In the genomic region with DNA sequence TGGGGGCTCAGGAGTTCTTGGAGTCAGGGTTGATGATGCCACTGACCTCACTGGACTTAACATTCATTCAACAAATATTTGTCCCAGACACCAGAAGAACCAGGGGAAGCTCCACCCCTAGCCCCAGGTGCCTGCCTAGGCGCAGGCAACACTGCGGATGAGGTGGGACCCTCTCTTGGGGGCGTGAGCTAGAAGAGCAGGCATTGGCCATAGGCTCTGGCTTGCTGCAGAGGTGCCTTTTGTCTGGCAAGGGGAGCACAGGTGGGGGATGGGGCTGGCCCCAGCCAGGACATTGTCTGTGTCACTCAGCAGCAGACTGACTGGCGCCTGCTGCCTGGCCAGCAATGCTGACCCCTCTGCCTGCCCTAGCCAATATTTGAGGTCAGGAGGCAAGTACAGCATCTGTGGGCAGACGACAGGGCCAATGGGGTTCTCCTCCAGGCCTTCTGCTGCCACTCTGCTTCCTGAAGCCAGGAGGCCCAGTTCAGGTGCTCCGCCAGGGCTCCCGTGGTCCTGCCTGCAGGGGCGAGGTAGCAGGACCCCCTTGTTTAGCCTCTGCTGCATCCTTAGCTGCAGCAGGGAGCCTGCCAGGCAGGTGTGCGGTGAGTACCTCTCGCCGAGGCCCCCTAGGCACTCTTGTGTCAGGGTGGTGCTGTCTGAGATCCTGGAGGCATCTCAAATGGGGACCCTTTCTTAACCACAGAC, we compare ENCODE assay signal across 1 cellular context.
A peak's percentile ranks its signal among the peaks of the same experiment; 100 is the strongest.
TF ChIP-seq lines count a peak whose summit lies in the region.

No MANE protein-coding gene starts in this region.

TF ChIP-seq in HepG2, 621 proteins besides CTCF, POLR2A, EP300 and RAD21 (continued from another document):
- TF ChIP-seq, protein P1, sequence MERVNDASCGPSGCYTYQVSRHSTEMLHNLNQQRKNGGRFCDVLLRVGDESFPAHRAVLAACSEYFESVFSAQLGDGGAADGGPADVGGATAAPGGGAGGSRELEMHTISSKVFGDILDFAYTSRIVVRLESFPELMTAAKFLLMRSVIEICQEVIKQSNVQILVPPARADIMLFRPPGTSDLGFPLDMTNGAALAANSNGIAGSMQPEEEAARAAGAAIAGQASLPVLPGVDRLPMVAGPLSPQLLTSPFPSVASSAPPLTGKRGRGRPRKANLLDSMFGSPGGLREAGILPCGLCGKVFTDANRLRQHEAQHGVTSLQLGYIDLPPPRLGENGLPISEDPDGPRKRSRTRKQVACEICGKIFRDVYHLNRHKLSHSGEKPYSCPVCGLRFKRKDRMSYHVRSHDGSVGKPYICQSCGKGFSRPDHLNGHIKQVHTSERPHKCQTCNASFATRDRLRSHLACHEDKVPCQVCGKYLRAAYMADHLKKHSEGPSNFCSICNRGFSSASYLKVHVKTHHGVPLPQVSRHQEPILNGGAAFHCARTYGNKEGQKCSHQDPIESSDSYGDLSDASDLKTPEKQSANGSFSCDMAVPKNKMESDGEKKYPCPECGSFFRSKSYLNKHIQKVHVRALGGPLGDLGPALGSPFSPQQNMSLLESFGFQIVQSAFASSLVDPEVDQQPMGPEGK (CRISPR knock-in tag; IDR thresholded peaks at IDR 0.05), result peak; percentile 50; the same call in 1 of the 2 replicates
- TF ChIP-seq GABPA (IDR thresholded peaks at IDR 0.05; ENCODE audit: low read depth, low read length) (0 out of 2 replicates have a peak, but pooled peaks have one; percentile 10), GABPA (CRISPR knock-in tag; IDR thresholded peaks at IDR 0.05; ENCODE audit: low read depth) (no peak), RXRA (CRISPR knock-in tag; IDR thresholded peaks at IDR 0.05) (peak; percentile 72; the same call in 1 of the 2 replicates), ZNF101 (CRISPR knock-in tag; IDR thresholded peaks at IDR 0.05; ENCODE audit: borderline replicate concordance, low read depth) (no peak), NR2F6 (IDR thresholded peaks at IDR 0.05) (peak; percentile 56), NR2F6 (CRISPR knock-in tag; IDR thresholded peaks at IDR 0.05) (peak; percentile 80), IKZF4 (CRISPR knock-in tag; IDR thresholded peaks at IDR 0.05; ENCODE audit: borderline replicate concordance, low read depth, not compliant biosample characterization) (no peak), ZNF556 (CRISPR knock-in tag; IDR thresholded peaks at IDR 0.05; ENCODE audit: borderline replicate concordance) (peak; percentile 40; the same call in 1 of the 2 replicates), ZNF121 (CRISPR knock-in tag; IDR thresholded peaks at IDR 0.05) (peak; percentile 96), NFYB (CRISPR knock-in tag; IDR thresholded peaks at IDR 0.05) (peak; percentile 27; the same call in 1 of the 2 replicates), ERF (CRISPR knock-in tag; IDR thresholded peaks at IDR 0.05) (peak; percentile 34; the same call in 1 of the 2 replicates)
- TF ChIP-seq, protein P2, sequence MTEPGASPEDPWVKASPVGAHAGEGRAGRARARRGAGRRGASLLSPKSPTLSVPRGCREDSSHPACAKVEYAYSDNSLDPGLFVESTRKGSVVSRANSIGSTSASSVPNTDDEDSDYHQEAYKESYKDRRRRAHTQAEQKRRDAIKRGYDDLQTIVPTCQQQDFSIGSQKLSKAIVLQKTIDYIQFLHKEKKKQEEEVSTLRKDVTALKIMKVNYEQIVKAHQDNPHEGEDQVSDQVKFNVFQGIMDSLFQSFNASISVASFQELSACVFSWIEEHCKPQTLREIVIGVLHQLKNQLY (CRISPR knock-in tag; IDR thresholded peaks at IDR 0.05), result peak; percentile 40; the same call in 1 of the 2 replicates
- TF ChIP-seq, protein P3, sequence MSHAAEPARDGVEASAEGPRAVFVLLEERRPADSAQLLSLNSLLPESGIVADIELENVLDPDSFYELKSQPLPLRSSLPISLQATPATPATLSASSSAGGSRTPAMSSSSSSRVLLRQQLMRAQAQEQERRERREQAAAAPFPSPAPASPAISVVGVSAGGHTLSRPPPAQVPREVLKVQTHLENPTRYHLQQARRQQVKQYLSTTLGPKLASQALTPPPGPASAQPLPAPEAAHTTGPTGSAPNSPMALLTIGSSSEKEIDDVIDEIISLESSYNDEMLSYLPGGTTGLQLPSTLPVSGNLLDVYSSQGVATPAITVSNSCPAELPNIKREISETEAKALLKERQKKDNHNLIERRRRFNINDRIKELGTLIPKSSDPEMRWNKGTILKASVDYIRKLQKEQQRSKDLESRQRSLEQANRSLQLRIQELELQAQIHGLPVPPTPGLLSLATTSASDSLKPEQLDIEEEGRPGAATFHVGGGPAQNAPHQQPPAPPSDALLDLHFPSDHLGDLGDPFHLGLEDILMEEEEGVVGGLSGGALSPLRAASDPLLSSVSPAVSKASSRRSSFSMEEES (CRISPR knock-in tag; IDR thresholded peaks at IDR 0.05), result 0 out of 2 replicates have a peak, but pooled peaks have one; percentile 23
- TF ChIP-seq, protein P4, sequence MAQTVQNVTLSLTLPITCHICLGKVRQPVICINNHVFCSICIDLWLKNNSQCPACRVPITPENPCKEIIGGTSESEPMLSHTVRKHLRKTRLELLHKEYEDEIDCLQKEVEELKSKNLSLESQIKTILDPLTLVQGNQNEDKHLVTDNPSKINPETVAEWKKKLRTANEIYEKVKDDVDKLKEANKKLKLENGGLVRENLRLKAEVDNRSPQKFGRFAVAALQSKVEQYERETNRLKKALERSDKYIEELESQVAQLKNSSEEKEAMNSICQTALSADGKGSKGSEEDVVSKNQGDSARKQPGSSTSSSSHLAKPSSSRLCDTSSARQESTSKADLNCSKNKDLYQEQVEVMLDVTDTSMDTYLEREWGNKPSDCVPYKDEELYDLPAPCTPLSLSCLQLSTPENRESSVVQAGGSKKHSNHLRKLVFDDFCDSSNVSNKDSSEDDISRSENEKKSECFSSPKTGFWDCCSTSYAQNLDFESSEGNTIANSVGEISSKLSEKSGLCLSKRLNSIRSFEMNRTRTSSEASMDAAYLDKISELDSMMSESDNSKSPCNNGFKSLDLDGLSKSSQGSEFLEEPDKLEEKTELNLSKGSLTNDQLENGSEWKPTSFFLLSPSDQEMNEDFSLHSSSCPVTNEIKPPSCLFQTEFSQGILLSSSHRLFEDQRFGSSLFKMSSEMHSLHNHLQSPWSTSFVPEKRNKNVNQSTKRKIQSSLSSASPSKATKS (CRISPR knock-in tag; IDR thresholded peaks at IDR 0.05), result no peak
- TF ChIP-seq, protein P5, sequence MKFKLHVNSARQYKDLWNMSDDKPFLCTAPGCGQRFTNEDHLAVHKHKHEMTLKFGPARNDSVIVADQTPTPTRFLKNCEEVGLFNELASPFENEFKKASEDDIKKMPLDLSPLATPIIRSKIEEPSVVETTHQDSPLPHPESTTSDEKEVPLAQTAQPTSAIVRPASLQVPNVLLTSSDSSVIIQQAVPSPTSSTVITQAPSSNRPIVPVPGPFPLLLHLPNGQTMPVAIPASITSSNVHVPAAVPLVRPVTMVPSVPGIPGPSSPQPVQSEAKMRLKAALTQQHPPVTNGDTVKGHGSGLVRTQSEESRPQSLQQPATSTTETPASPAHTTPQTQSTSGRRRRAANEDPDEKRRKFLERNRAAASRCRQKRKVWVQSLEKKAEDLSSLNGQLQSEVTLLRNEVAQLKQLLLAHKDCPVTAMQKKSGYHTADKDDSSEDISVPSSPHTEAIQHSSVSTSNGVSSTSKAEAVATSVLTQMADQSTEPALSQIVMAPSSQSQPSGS (CRISPR knock-in tag; IDR thresholded peaks at IDR 0.05), result no peak
- TF ChIP-seq, protein P6, sequence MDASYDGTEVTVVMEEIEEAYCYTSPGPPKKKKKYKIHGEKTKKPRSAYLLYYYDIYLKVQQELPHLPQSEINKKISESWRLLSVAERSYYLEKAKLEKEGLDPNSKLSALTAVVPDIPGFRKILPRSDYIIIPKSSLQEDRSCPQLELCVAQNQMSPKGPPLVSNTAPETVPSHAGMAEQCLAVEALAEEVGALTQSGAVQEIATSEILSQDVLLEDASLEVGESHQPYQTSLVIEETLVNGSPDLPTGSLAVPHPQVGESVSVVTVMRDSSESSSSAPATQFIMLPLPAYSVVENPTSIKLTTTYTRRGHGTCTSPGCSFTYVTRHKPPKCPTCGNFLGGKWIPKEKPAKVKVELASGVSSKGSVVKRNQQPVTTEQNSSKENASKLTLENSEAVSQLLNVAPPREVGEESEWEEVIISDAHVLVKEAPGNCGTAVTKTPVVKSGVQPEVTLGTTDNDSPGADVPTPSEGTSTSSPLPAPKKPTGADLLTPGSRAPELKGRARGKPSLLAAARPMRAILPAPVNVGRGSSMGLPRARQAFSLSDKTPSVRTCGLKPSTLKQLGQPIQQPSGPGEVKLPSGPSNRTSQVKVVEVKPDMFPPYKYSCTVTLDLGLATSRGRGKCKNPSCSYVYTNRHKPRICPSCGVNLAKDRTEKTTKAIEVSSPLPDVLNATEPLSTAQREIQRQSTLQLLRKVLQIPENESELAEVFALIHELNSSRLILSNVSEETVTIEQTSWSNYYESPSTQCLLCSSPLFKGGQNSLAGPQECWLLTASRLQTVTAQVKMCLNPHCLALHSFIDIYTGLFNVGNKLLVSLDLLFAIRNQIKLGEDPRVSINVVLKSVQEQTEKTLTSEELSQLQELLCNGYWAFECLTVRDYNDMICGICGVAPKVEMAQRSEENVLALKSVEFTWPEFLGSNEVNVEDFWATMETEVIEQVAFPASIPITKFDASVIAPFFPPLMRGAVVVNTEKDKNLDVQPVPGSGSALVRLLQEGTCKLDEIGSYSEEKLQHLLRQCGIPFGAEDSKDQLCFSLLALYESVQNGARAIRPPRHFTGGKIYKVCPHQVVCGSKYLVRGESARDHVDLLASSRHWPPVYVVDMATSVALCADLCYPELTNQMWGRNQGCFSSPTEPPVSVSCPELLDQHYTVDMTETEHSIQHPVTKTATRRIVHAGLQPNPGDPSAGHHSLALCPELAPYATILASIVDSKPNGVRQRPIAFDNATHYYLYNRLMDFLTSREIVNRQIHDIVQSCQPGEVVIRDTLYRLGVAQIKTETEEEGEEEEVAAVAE (CRISPR knock-in tag; IDR thresholded peaks at IDR 0.05; ENCODE audit: borderline replicate concordance), result no peak
- TF ChIP-seq, protein P7, sequence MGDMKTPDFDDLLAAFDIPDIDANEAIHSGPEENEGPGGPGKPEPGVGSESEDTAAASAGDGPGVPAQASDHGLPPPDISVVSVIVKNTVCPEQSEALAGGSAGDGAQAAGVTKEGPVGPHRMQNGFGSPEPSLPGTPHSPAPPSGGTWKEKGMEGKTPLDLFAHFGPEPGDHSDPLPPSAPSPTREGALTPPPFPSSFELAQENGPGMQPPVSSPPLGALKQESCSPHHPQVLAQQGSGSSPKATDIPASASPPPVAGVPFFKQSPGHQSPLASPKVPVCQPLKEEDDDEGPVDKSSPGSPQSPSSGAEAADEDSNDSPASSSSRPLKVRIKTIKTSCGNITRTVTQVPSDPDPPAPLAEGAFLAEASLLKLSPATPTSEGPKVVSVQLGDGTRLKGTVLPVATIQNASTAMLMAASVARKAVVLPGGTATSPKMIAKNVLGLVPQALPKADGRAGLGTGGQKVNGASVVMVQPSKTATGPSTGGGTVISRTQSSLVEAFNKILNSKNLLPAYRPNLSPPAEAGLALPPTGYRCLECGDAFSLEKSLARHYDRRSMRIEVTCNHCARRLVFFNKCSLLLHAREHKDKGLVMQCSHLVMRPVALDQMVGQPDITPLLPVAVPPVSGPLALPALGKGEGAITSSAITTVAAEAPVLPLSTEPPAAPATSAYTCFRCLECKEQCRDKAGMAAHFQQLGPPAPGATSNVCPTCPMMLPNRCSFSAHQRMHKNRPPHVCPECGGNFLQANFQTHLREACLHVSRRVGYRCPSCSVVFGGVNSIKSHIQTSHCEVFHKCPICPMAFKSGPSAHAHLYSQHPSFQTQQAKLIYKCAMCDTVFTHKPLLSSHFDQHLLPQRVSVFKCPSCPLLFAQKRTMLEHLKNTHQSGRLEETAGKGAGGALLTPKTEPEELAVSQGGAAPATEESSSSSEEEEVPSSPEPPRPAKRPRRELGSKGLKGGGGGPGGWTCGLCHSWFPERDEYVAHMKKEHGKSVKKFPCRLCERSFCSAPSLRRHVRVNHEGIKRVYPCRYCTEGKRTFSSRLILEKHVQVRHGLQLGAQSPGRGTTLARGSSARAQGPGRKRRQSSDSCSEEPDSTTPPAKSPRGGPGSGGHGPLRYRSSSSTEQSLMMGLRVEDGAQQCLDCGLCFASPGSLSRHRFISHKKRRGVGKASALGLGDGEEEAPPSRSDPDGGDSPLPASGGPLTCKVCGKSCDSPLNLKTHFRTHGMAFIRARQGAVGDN (CRISPR knock-in tag; IDR thresholded peaks at IDR 0.05), result peak; percentile 69
- TF ChIP-seq, protein P8, sequence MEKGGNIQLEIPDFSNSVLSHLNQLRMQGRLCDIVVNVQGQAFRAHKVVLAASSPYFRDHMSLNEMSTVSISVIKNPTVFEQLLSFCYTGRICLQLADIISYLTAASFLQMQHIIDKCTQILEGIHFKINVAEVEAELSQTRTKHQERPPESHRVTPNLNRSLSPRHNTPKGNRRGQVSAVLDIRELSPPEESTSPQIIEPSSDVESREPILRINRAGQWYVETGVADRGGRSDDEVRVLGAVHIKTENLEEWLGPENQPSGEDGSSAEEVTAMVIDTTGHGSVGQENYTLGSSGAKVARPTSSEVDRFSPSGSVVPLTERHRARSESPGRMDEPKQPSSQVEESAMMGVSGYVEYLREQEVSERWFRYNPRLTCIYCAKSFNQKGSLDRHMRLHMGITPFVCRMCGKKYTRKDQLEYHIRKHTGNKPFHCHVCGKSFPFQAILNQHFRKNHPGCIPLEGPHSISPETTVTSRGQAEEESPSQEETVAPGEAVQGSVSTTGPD (CRISPR knock-in tag; IDR thresholded peaks at IDR 0.05), result 0 out of 2 replicates have a peak, but pooled peaks have one; percentile 45
